Comparison of ENCODE assay signal across 11 cellular contexts in the genomic region with DNA sequence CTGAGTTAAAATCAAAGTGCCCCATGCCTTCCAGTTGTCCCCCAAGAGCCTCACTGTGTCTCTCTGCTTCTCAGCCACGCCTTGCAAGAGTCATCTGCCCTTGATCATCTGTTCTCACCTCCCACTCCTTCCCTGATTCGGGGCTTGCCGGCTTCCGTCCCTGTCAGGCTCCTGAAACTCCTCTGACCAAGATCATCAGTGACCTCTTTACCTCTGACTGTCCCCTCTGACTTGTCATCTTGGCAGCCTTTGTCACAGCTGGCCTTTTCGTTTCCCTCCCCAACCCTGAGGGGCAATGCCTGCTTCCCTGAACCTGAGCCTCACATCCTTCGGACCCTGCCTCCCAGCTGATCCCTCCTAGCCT.
DNase-seq lines count a peak whose midpoint lies in the region; ATAC-seq and TF ChIP-seq lines count a peak whose summit lies in the region.
"Had no signal": no experiment of that assay in that cellular context is flagged by ENCODE, and none has a peak within 500 bp of the region (broad histone marks: within the 10 kb centered on the region; RNA-seq: fewer than 3 reads in every experiment).

No MANE protein-coding gene starts in this region.

- H3K4me1 Mint-ChIP-seq in stimulated activated memory B cell treated with anti-CD40 and anti-IgM and Interleukin-4, amounts not matched to agents 10 μg/mL and 1 μg/mL and 100 μg/mL, for 72 hours, result peaks cover 30% of the 10 kb centered on the region

- H3K27ac Mint-ChIP-seq in stimulated activated memory B cell treated with anti-CD40 and anti-IgM and Interleukin-4, amounts not matched to agents 10 μg/mL and 1 μg/mL and 100 μg/mL, for 72 hours, result peak overlapping the region; percentile 55

- H3K36me3 Mint-ChIP-seq in stimulated activated memory B cell treated with anti-CD40 and anti-IgM and Interleukin-4, amounts not matched to agents 10 μg/mL and 1 μg/mL and 100 μg/mL, for 72 hours, result no peaks in the 10 kb centered on the region

- H3K4me3 Mint-ChIP-seq in stimulated activated memory B cell treated with anti-CD40 and anti-IgM and Interleukin-4, amounts not matched to agents 10 μg/mL and 1 μg/mL and 100 μg/mL, for 72 hours, result peak overlapping the region; percentile 1

- no peaks in the 10 kb centered on the region for H3K9me3 ChIP-seq in WERI-Rb-1 (ENCODE audit: severe bottlenecking)
- H3K9me3 ChIP-seq: sigmoid colon had no signal

- H3K27ac ChIP-seq in WERI-Rb-1, result no peak overlapping the region
- H3K27ac ChIP-seq: sigmoid colon had no signal

- intact Hi-C loops in head of caudate nucleus (cut with DNase I), result no loop called here

- ATAC-seq in HG03108 (IDR thresholded peaks at IDR 0.05; ENCODE audit: unreplicated experiment), result peak; percentile 81
- peak; percentile 85 for ATAC-seq in stimulated activated memory B cell treated with anti-CD40 and anti-IgM and Interleukin-4, amounts not matched to agents 10 μg/mL and 1 μg/mL and 100 μg/mL, for 72 hours

- no peaks in the 10 kb centered on the region for H3K27me3 ChIP-seq in WERI-Rb-1 (ENCODE audit: insufficient read depth, low read depth, severe bottlenecking)

- H3K27me3 Mint-ChIP-seq in stimulated activated memory B cell treated with anti-CD40 and anti-IgM and Interleukin-4, amounts not matched to agents 10 μg/mL and 1 μg/mL and 100 μg/mL, for 72 hours, result no peaks in the 10 kb centered on the region

- no peak overlapping the region for H3K4me3 ChIP-seq in WERI-Rb-1 (ENCODE audit: low read depth, low read length)
- H3K4me3 ChIP-seq: sigmoid colon had no signal

- no peaks in the 10 kb centered on the region for H3K9me3 Mint-ChIP-seq in stimulated activated memory B cell treated with anti-CD40 and anti-IgM and Interleukin-4, amounts not matched to agents 10 μg/mL and 1 μg/mL and 100 μg/mL, for 72 hours

- TF ChIP-seq CTCF in WERI-Rb-1 (IDR thresholded peaks at IDR 0.05; ENCODE audit: low read depth, low read length), result no peak

- peak; percentile 73 for DNase-seq in activated naive CD4-positive, alpha-beta T cell treated with Interleukin-2 at 50 U/mL for 16 hours
- no peak for DNase-seq in activated naive CD4-positive, alpha-beta T cell treated with anti-CD3 and anti-CD28 coated beads, Interleukin-2, amount 50 U/mL, for 16 hours
- peak; percentile 46 for DNase-seq in activated T-helper 9 cell treated with anti-CD3 and anti-CD28 coated beads, Interleukin-2, amount 50 U/mL, for 16 hours (ENCODE audit: low read depth)
- no peak for DNase-seq in head of caudate nucleus
- no peak for DNase-seq in WERI-Rb-1
- no peak for DNase-seq in NCI-H1436 treated with DMSO at 0.1 percent for 48 hours (lab: John Stamatoyannopoulos, UW)
- DNase-seq: IMR-90, NCI-H510A treated with DMSO at 0.1 percent for 48 hours, sigmoid colon had no signal

- no peaks in the 10 kb centered on the region for H3K36me3 ChIP-seq in WERI-Rb-1
- H3K36me3 ChIP-seq: sigmoid colon had no signal

Comparison
In these comparisons a context has a peak if more than half of its experiments do, and no peak if none do; other contexts are left out.
1. DNase-seq: peak in activated naive CD4-positive, alpha-beta T cell treated with Interleukin-2 at 50 U/mL for 16 hours (single experiment) and activated T-helper 9 cell treated with anti-CD3 and anti-CD28 coated beads, Interleukin-2, amount 50 U/mL, for 16 hours (single experiment); none in activated naive CD4-positive, alpha-beta T cell treated with anti-CD3 and anti-CD28 coated beads, Interleukin-2, amount 50 U/mL, for 16 hours (single experiment), head of caudate nucleus (0 of 42), WERI-Rb-1 (single experiment) and NCI-H1436 treated with DMSO at 0.1 percent for 48 hours (single experiment).